In the genomic region with DNA sequence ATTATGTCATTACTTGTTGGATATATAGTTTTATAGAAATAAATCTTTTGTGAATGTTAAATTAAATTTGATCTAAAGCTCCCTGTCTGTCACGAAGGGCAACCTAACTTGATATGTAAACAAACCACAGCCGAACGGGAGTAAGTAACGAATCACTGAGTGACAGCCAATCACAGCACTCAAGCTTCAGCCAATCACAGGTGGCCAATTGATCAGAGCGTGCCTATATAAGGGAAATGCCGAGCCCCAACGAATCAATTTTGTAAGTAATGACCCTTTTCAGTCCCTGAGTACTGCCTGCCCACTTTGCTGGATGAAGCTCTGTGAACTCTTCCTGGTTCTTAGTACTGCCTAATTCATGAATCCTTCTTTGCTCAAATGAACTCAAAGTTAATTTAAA, we compare ENCODE assay signal across 2 cellular contexts.
TF ChIP-seq lines count a peak whose summit lies in the region.

No MANE protein-coding gene starts in this region.

TF ChIP-seq in GM23338, 12 proteins besides CTCF, POLR2A, EP300 and RAD21 (continued from another document):
- TF ChIP-seq, protein P1, sequence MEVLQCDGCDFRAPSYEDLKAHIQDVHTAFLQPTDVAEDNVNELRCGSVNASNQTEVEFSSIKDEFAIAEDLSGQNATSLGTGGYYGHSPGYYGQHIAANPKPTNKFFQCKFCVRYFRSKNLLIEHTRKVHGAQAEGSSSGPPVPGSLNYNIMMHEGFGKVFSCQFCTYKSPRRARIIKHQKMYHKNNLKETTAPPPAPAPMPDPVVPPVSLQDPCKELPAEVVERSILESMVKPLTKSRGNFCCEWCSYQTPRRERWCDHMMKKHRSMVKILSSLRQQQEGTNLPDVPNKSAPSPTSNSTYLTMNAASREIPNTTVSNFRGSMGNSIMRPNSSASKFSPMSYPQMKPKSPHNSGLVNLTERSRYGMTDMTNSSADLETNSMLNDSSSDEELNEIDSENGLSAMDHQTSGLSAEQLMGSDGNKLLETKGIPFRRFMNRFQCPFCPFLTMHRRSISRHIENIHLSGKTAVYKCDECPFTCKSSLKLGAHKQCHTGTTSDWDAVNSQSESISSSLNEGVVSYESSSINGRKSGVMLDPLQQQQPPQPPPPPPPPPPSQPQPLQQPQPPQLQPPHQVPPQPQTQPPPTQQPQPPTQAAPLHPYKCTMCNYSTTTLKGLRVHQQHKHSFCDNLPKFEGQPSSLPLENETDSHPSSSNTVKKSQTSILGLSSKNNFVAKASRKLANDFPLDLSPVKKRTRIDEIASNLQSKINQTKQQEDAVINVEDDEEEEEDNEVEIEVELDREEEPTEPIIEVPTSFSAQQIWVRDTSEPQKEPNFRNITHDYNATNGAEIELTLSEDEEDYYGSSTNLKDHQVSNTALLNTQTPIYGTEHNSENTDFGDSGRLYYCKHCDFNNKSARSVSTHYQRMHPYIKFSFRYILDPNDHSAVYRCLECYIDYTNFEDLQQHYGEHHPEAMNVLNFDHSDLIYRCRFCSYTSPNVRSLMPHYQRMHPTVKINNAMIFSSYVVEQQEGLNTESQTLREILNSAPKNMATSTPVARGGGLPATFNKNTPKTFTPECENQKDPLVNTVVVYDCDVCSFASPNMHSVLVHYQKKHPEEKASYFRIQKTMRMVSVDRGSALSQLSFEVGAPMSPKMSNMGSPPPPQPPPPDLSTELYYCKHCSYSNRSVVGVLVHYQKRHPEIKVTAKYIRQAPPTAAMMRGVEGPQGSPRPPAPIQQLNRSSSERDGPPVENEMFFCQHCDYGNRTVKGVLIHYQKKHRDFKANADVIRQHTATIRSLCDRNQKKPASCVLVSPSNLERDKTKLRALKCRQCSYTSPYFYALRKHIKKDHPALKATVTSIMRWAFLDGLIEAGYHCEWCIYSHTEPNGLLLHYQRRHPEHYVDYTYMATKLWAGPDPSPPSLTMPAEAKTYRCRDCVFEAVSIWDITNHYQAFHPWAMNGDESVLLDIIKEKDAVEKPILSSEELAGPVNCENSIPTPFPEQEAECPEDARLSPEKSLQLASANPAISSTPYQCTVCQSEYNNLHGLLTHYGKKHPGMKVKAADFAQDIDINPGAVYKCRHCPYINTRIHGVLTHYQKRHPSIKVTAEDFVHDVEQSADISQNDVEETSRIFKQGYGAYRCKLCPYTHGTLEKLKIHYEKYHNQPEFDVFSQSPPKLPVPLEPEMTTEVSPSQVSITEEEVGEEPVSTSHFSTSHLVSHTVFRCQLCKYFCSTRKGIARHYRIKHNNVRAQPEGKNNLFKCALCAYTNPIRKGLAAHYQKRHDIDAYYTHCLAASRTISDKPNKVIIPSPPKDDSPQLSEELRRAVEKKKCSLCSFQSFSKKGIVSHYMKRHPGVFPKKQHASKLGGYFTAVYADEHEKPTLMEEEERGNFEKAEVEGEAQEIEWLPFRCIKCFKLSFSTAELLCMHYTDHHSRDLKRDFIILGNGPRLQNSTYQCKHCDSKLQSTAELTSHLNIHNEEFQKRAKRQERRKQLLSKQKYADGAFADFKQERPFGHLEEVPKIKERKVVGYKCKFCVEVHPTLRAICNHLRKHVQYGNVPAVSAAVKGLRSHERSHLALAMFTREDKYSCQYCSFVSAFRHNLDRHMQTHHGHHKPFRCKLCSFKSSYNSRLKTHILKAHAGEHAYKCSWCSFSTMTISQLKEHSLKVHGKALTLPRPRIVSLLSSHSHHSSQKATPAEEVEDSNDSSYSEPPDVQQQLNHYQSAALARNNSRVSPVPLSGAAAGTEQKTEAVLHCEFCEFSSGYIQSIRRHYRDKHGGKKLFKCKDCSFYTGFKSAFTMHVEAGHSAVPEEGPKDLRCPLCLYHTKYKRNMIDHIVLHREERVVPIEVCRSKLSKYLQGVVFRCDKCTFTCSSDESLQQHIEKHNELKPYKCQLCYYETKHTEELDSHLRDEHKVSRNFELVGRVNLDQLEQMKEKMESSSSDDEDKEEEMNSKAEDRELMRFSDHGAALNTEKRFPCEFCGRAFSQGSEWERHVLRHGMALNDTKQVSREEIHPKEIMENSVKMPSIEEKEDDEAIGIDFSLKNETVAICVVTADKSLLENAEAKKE (CRISPR knock-in tag; IDR thresholded peaks at IDR 0.05) = no peak
- TF ChIP-seq ZNF114 (CRISPR knock-in tag; IDR thresholded peaks at IDR 0.05) = no peak
- TF ChIP-seq POLR2AphosphoS5 (IDR thresholded peaks at IDR 0.05; ENCODE audit: low read depth) = no peak
- TF ChIP-seq, protein P2, sequence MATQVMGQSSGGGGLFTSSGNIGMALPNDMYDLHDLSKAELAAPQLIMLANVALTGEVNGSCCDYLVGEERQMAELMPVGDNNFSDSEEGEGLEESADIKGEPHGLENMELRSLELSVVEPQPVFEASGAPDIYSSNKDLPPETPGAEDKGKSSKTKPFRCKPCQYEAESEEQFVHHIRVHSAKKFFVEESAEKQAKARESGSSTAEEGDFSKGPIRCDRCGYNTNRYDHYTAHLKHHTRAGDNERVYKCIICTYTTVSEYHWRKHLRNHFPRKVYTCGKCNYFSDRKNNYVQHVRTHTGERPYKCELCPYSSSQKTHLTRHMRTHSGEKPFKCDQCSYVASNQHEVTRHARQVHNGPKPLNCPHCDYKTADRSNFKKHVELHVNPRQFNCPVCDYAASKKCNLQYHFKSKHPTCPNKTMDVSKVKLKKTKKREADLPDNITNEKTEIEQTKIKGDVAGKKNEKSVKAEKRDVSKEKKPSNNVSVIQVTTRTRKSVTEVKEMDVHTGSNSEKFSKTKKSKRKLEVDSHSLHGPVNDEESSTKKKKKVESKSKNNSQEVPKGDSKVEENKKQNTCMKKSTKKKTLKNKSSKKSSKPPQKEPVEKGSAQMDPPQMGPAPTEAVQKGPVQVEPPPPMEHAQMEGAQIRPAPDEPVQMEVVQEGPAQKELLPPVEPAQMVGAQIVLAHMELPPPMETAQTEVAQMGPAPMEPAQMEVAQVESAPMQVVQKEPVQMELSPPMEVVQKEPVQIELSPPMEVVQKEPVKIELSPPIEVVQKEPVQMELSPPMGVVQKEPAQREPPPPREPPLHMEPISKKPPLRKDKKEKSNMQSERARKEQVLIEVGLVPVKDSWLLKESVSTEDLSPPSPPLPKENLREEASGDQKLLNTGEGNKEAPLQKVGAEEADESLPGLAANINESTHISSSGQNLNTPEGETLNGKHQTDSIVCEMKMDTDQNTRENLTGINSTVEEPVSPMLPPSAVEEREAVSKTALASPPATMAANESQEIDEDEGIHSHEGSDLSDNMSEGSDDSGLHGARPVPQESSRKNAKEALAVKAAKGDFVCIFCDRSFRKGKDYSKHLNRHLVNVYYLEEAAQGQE (IDR thresholded peaks at IDR 0.05; ENCODE audit: unreplicated experiment) = no peak
- TF ChIP-seq STAT1 (IDR thresholded peaks at IDR 0.05; ENCODE audit: unreplicated experiment) = no peak
- no peak for TF ChIP-seq EZH2phosphoT487 (IDR thresholded peaks at IDR 0.05; ENCODE audit: unreplicated experiment)
- TF ChIP-seq NANOG (IDR thresholded peaks at IDR 0.05; ENCODE audit: borderline replicate concordance) = no peak
- TF ChIP-seq ZNF331 (CRISPR knock-in tag; IDR thresholded peaks at IDR 0.05; ENCODE audit: low read depth) = no peak
- TF ChIP-seq CREB1 (CRISPR knock-in tag; IDR thresholded peaks at IDR 0.05; ENCODE audit: low read depth) = no peak
- TF ChIP-seq JUNB (IDR thresholded peaks at IDR 0.05; ENCODE audit: unreplicated experiment) = no peak

TF ChIP-seq in K562, 482 proteins besides CTCF, POLR2A, EP300 and RAD21 (continued from another document):
- TF ChIP-seq, protein P3, sequence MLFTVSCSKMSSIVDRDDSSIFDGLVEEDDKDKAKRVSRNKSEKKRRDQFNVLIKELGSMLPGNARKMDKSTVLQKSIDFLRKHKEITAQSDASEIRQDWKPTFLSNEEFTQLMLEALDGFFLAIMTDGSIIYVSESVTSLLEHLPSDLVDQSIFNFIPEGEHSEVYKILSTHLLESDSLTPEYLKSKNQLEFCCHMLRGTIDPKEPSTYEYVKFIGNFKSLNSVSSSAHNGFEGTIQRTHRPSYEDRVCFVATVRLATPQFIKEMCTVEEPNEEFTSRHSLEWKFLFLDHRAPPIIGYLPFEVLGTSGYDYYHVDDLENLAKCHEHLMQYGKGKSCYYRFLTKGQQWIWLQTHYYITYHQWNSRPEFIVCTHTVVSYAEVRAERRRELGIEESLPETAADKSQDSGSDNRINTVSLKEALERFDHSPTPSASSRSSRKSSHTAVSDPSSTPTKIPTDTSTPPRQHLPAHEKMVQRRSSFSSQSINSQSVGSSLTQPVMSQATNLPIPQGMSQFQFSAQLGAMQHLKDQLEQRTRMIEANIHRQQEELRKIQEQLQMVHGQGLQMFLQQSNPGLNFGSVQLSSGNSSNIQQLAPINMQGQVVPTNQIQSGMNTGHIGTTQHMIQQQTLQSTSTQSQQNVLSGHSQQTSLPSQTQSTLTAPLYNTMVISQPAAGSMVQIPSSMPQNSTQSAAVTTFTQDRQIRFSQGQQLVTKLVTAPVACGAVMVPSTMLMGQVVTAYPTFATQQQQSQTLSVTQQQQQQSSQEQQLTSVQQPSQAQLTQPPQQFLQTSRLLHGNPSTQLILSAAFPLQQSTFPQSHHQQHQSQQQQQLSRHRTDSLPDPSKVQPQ (CRISPR knock-in tag; IDR thresholded peaks at IDR 0.05; ENCODE audit: borderline replicate concordance) = no peak
